In the genomic region with DNA sequence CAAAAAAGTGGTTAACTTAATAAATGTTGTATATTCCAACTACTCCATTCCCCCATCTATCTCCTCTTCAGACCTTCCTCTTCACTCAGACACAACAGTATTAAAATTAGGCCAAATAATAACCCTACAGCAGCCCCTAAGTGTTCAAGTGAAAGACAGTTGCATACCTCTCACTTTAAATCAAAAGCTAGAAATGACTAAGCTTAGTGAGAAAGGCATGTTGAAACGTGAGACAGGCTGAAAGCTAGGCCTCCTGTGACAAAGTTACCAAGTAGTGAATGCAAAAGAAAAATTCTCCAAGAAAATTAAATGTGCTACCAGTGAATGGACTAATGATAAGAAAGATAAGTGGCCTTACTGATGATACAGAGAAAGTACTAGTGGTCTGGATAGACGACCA, we compare ENCODE assay signal across 12 cellular contexts.
DNase-seq lines count a peak whose midpoint lies in the region; ATAC-seq and TF ChIP-seq lines count a peak whose summit lies in the region.
"Had no signal": no experiment of that assay in that cellular context is flagged by ENCODE, and none has a peak within 500 bp of the region (broad histone marks: within the 10 kb centered on the region; RNA-seq: fewer than 3 reads in every experiment).

No MANE protein-coding gene starts in this region.

- no peaks in the 10 kb centered on the region for H3K27me3 Mint-ChIP-seq in activated CD4-positive, alpha-beta memory T cell treated with anti-CD3 and anti-CD28 coated beads, Interleukin-2, amount 10 ng/mL, durations not matched to agents 7 days and 5 days
- no peaks in the 10 kb centered on the region for H3K27me3 Mint-ChIP-seq in activated CD4-positive, alpha-beta memory T cell treated with anti-CD3 and anti-CD28 coated beads for 36 hours
- no peaks in the 10 kb centered on the region for H3K27me3 Mint-ChIP-seq in T-helper 17 cell
- H3K27me3 Mint-ChIP-seq: activated B cell treated with CpG ODN at 0.5 μM for 24 hours, naive B cell had no signal

- H3K9me3 Mint-ChIP-seq in activated CD4-positive, alpha-beta memory T cell treated with anti-CD3 and anti-CD28 coated beads, Interleukin-2, amount 10 ng/mL, durations not matched to agents 7 days and 5 days, result no peaks in the 10 kb centered on the region
- H3K9me3 Mint-ChIP-seq in activated CD4-positive, alpha-beta memory T cell treated with anti-CD3 and anti-CD28 coated beads for 36 hours, result no peaks in the 10 kb centered on the region
- H3K9me3 Mint-ChIP-seq: activated B cell treated with CpG ODN at 0.5 μM for 24 hours, naive B cell had no signal

- CTCF ChIA-PET in activated CD4-positive, alpha-beta memory T cell treated with anti-CD3 and anti-CD28 coated beads, Interleukin-2, amount 10 ng/mL, durations not matched to agents 7 days and 5 days (lab: Charles Lee), result interaction anchor here (1.1 to 1.3 kb wide), 2 partner anchors 12 to 25 kb away, joined by 3 to 4 read pairs; no protein-coding TSS in a partner anchor
- CTCF ChIA-PET in activated CD4-positive, alpha-beta memory T cell treated with anti-CD3 and anti-CD28 coated beads for 36 hours (lab: Charles Lee), result interaction anchor here (0.6 to 1.4 kb wide), 3 partner anchors 16 to 522 kb away, joined by 3 to 4 read pairs (median 4); no protein-coding TSS in a partner anchor

- intact Hi-C loops in activated CD4-positive, alpha-beta memory T cell treated with anti-CD3 and anti-CD28 coated beads for 36 hours (cut with micrococcal nuclease), result no loop called here
- intact Hi-C loops in lower leg skin (cut with DNase I; ENCODE audit: low total_unique reads), result no loop called here

- no peak for DNase-seq in activated CD4-positive, alpha-beta memory T cell treated with anti-CD3 and anti-CD28 coated beads, Interleukin-2, amount 10 ng/mL, durations not matched to agents 7 days and 5 days
- no peak for DNase-seq in activated CD4-positive, alpha-beta memory T cell treated with anti-CD3 and anti-CD28 coated beads for 36 hours
- DNase-seq in T-helper 17 cell (no peak), skeletal muscle cell (ENCODE audit: low read depth) (peak; percentile 16), lower leg skin (ENCODE audit: low spot score in 2 of 2) (no peak), SK-N-DZ (ENCODE audit: low spot score) (no peak), NOMO-1 treated with DMSO at 0.1 percent for 48 hours (lab: John Stamatoyannopoulos, UW; ENCODE audit: unreplicated experiment) (no peak)
- DNase-seq: activated B cell treated with CpG ODN at 0.5 μM for 24 hours, naive B cell, NCI-H2029 had no signal

- no peak overlapping the region for H3K4me3 ChIP-seq in skeletal muscle cell (ENCODE audit: low read depth, low read length)
- no peak overlapping the region for H3K4me3 ChIP-seq in lower leg skin (ENCODE audit: low read depth, poor library complexity, severe bottlenecking)
- H3K4me3 ChIP-seq: A549 had no signal

- no peak overlapping the region for H3K4me3 Mint-ChIP-seq in activated CD4-positive, alpha-beta memory T cell treated with anti-CD3 and anti-CD28 coated beads, Interleukin-2, amount 10 ng/mL, durations not matched to agents 7 days and 5 days
- H3K4me3 Mint-ChIP-seq in activated CD4-positive, alpha-beta memory T cell treated with anti-CD3 and anti-CD28 coated beads for 36 hours, result no peak overlapping the region
- H3K4me3 Mint-ChIP-seq in T-helper 17 cell, result no peak overlapping the region
- H3K4me3 Mint-ChIP-seq: activated B cell treated with CpG ODN at 0.5 μM for 24 hours, naive B cell had no signal

- H3K36me3 Mint-ChIP-seq in activated CD4-positive, alpha-beta memory T cell treated with anti-CD3 and anti-CD28 coated beads, Interleukin-2, amount 10 ng/mL, durations not matched to agents 7 days and 5 days (ENCODE audit: low read depth), result peaks cover 73% of the 10 kb centered on the region
- H3K36me3 Mint-ChIP-seq in activated CD4-positive, alpha-beta memory T cell treated with anti-CD3 and anti-CD28 coated beads for 36 hours, result peaks cover 28% of the 10 kb centered on the region
- H3K36me3 Mint-ChIP-seq in T-helper 17 cell (ENCODE audit: low read depth), result peaks cover 3% of the 10 kb centered on the region

- 45 to 54% methylated on average over 2 of the region's 2 CpGs for WGBS in lower leg skin, 2 donors

- H3K4me1 Mint-ChIP-seq in activated CD4-positive, alpha-beta memory T cell treated with anti-CD3 and anti-CD28 coated beads, Interleukin-2, amount 10 ng/mL, durations not matched to agents 7 days and 5 days, result peaks cover 28% of the 10 kb centered on the region
- H3K4me1 Mint-ChIP-seq in activated CD4-positive, alpha-beta memory T cell treated with anti-CD3 and anti-CD28 coated beads for 36 hours (ENCODE audit: low read depth), result peaks cover 17% of the 10 kb centered on the region
- peaks cover 23% of the 10 kb centered on the region for H3K4me1 Mint-ChIP-seq in T-helper 17 cell
- H3K4me1 Mint-ChIP-seq: activated B cell treated with CpG ODN at 0.5 μM for 24 hours, naive B cell had no signal

- no peak for TF ChIP-seq CTCF in lower leg skin (IDR thresholded peaks at IDR 0.05)

- POLR2A ChIA-PET in activated CD4-positive, alpha-beta memory T cell treated with anti-CD3 and anti-CD28 coated beads, Interleukin-2, amount 10 ng/mL, durations not matched to agents 7 days and 5 days (lab: Charles Lee), result no interaction called here
- POLR2A ChIA-PET in activated CD4-positive, alpha-beta memory T cell treated with anti-CD3 and anti-CD28 coated beads for 36 hours (lab: Charles Lee), result interaction anchor here (1.6 kb wide), 1 partner anchor 71 kb away, joined by 3 read pairs; a partner anchor contains a TSS

- no peak for TF ChIP-seq POLR2A in lower leg skin (IDR thresholded peaks at IDR 0.05)

- ATAC-seq in HG02642 (IDR thresholded peaks at IDR 0.05; ENCODE audit: poor library complexity, unreplicated experiment) (peak; percentile 80), T-helper 17 cell (no peak)
- ATAC-seq: A549 had no signal

- peak overlapping the region; percentile 4 for H3K27ac Mint-ChIP-seq in activated CD4-positive, alpha-beta memory T cell treated with anti-CD3 and anti-CD28 coated beads, Interleukin-2, amount 10 ng/mL, durations not matched to agents 7 days and 5 days
- H3K27ac Mint-ChIP-seq in activated CD4-positive, alpha-beta memory T cell treated with anti-CD3 and anti-CD28 coated beads for 36 hours, result no peak overlapping the region
- H3K27ac Mint-ChIP-seq in T-helper 17 cell, result peak overlapping the region; percentile 11
- H3K27ac Mint-ChIP-seq: activated B cell treated with CpG ODN at 0.5 μM for 24 hours, naive B cell had no signal

- H3K9me3 ChIP-seq in T-helper 17 cell (ENCODE audit: control insufficient read depth, low read length, poor library complexity, severe bottlenecking), result no peaks in the 10 kb centered on the region
- H3K9me3 ChIP-seq: A549 had no signal
